In the genomic region with DNA sequence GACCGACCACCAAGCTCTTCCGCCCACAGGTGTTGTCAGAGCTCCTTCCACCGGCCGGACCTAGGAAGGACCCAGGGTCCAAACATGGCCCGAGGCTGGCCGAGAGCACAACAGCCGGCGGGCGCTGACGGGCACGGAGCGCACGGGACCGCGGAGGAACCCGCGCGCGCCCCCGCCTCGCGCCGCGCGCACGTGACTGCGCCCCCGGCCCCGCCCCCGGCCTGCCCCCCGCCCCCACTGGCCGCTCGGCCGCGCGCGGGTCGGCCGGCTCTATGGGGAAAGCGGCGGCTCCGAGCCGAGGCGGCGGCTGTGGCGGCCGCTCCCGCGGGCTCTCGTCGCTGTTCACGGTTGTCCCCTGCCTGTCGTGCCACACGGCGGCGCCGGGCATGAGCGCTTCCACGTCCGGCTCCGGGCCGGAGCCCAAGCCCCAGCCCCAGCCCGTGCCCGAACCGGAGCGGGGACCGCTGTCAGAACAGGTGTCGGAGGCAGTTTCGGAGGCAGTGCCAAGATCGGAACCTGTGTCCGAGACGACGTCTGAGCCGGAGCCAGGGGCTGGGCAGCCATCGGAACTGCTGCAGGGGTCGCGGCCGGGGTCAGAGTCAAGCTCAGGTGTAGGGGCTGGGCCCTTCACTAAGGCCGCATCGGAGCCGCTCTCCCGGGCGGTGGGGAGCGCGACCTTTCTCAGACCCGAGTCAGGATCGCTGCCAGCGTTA, we compare ENCODE assay signal across 8 cellular contexts. TPM values are rescaled to one million over a fixed set of nuclear protein-coding genes. Genes with fewer than 3 reads are reported as not detected.
DNase-seq lines count a peak whose midpoint lies in the region; TF ChIP-seq lines count a peak whose summit lies in the region.

A gene with protein sequence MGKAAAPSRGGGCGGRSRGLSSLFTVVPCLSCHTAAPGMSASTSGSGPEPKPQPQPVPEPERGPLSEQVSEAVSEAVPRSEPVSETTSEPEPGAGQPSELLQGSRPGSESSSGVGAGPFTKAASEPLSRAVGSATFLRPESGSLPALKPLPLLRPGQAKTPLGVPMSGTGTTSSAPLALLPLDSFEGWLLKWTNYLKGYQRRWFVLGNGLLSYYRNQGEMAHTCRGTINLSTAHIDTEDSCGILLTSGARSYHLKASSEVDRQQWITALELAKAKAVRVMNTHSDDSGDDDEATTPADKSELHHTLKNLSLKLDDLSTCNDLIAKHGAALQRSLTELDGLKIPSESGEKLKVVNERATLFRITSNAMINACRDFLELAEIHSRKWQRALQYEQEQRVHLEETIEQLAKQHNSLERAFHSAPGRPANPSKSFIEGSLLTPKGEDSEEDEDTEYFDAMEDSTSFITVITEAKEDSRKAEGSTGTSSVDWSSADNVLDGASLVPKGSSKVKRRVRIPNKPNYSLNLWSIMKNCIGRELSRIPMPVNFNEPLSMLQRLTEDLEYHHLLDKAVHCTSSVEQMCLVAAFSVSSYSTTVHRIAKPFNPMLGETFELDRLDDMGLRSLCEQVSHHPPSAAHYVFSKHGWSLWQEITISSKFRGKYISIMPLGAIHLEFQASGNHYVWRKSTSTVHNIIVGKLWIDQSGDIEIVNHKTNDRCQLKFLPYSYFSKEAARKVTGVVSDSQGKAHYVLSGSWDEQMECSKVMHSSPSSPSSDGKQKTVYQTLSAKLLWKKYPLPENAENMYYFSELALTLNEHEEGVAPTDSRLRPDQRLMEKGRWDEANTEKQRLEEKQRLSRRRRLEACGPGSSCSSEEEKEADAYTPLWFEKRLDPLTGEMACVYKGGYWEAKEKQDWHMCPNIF (plus strand): TSS at position 237 of the 713 bp plus-strand sequence. CDS start 36 bp downstream, at position 273.

- POLR2A ChIA-PET in RWPE1 (lab: Yijun Ruan, JAX; ENCODE audit: low non-redundant PET) = no interaction called here

- H3K27me3 ChIP-seq in adrenal gland (no peaks in the 10 kb centered on the region), right atrium auricular region (no peaks in the 10 kb centered on the region)

- DNase-seq in NCI-H748 (lab: John Stamatoyannopoulos, UW; ENCODE audit: unreplicated experiment) (peak; percentile 63), NCI-H748 treated with DMSO at 0.1 percent for 48 hours (lab: John Stamatoyannopoulos, UW) (no peak), RWPE1 (ENCODE audit: low spot score) (peak; percentile 13), adrenal gland (peak; percentile 39 to 70 (median 51)), right atrium auricular region (ENCODE audit: low spot score) (no peak), posterior vena cava (ENCODE audit: low spot score) (peak; percentile 81), foreskin melanocyte (no peak), SW 1271 (lab: John Stamatoyannopoulos, UW) (no peak)

- peak in 1 of 2 donors; percentile 28 for TF ChIP-seq POLR2A in adrenal gland (IDR thresholded peaks at IDR 0.05)

- H3K4me1 ChIP-seq in adrenal gland (replicated peaks in 1 of 2) = peaks cover 7 to 13% of the 10 kb centered on the region in 2 donors
- peaks cover 0 to 15% of the 10 kb centered on the region in 2 donors for H3K4me1 ChIP-seq in right atrium auricular region

- H3K9me3 ChIP-seq in adrenal gland (replicated peaks in 1 of 3) = no peaks in the 10 kb centered on the region
- no peaks in the 10 kb centered on the region for H3K9me3 ChIP-seq in right atrium auricular region

- peak within 1 kb of the TSS; percentile 43; the same call in 1 of the 2 replicates for H3K27ac ChIP-seq in RWPE1
- H3K27ac ChIP-seq in adrenal gland = peak within 1 kb of the TSS in 4 of 5 donors; percentile 77 to 90 (median 88)
- peak within 1 kb of the TSS; percentile 65 to 67 for H3K27ac ChIP-seq in right atrium auricular region

- CTCF ChIA-PET in RWPE1 (lab: Yijun Ruan, JAX) = interaction anchor here (0.6 to 0.8 kb wide), 2 partner anchors 50 to 121 kb away, joined by 3 to 5 read pairs; no protein-coding TSS in a partner anchor

- WGBS in adrenal gland, 4 donors = 1 to 3% (median 2%) methylated on average over 13 to 87 of the region's 88 CpGs; no CpG with 5 or more reads in 1 of the 4 donors

- H3K36me3 ChIP-seq in adrenal gland (replicated peaks in 1 of 2) (no peaks in the 10 kb centered on the region), right atrium auricular region (no peaks in the 10 kb centered on the region)

- no peak for TF ChIP-seq CTCF in RWPE1 (conservative IDR thresholded peaks at IDR 0.05; ENCODE audit: low read depth)
- TF ChIP-seq CTCF in adrenal gland (IDR thresholded peaks at IDR 0.05) = peak in 2 of 6 experiments; percentile 15 to 29
- TF ChIP-seq CTCF in right atrium auricular region (IDR thresholded peaks at IDR 0.05) = no peak

- intact Hi-C loops in adrenal gland (cut with DNase I) (loop anchor here in 1 of 2 donors (10.0 kb wide), 2 partner anchors 50 to 60 kb away; a partner anchor contains a TSS), posterior vena cava (cut with DNase I) (no loop called here)

- H3K4me3 ChIP-seq in adrenal gland = peak within 1 kb of the TSS; percentile 15 to 92 (median 78)
- H3K4me3 ChIP-seq in right atrium auricular region = peak within 1 kb of the TSS; percentile 55 to 65

RNA-seq across cellular contexts. Expression of the gene that starts here (rescaled TPM):
- total RNA-seq in adrenal gland (10 to 100 TPM; 15.2 to 35.6 (median 25.1) TPM), right atrium auricular region (10 to 100 TPM in 1 of 2 donors, 1 to 10 TPM in 1; 4.0 to 16.8 TPM), posterior vena cava (1 to 10 TPM; 2.1 to 2.6 TPM)
- 10 to 100 TPM in 2 of 3 donors, 1 to 10 TPM in 1; 7.3 to 13.4 (median 11.7) TPM for polyA plus RNA-seq in adrenal gland

Comparison
In these comparisons a context has a peak if more than half of its experiments do, and no peak if none do; other contexts are left out.
1. DNase-seq: peak in NCI-H748 (single experiment), RWPE1 (single experiment), adrenal gland (7 of 7) and posterior vena cava (single experiment); none in NCI-H748 treated with DMSO at 0.1 percent for 48 hours (single experiment), right atrium auricular region (single experiment), foreskin melanocyte (single experiment) and SW 1271 (0 of 2).
2. Peak in every context shown above with its lines, with median percentiles within 50 percentile points of each other: H3K27ac ChIP-seq.